In genomic region chr5:150043657-150044333, GRCh38 we compare ENCODE assay signal across 15 cellular contexts. TPM values are rescaled to one million over a fixed set of nuclear protein-coding genes. Genes with fewer than 3 reads are reported as not detected.
DNase-seq lines count a peak whose midpoint lies in the region; ATAC-seq, FAIRE-seq and TF ChIP-seq lines count a peak whose summit lies in the region.
"Had no signal": no experiment of that assay in that cellular context is flagged by ENCODE, and none has a peak within 500 bp of the region (broad histone marks: within the 10 kb centered on the region; RNA-seq: fewer than 3 reads in every experiment).

No MANE protein-coding gene starts in this region.

- H3K36me3 Mint-ChIP-seq in HFFc6 (ENCODE audit: low read depth): peaks cover 62% of the 10 kb centered on the region
- peaks cover 98% of the 10 kb centered on the region for H3K36me3 Mint-ChIP-seq in activated T-helper 17 cell treated with anti-CD3 and anti-CD28 coated beads, Interleukin-2, amount 50 U/mL, for 72 hours (ENCODE audit: low read depth)

- H3K4me3 ChIP-seq in A673 (ENCODE audit: low read depth, low read length, poor library complexity, severe bottlenecking) (no peak overlapping the region), left lung (no peak overlapping the region), HepG2 (replicated peaks in 1 of 3; ENCODE audit: insufficient read depth in 1 of 3, low read depth in 2 of 3, low read length in 3 of 3) (no peak overlapping the region)
- H3K4me3 ChIP-seq: GM12878, thoracic aorta had no signal

- H3K36me3 ChIP-seq in A673 (ENCODE audit: insufficient read depth, low read length, poor library complexity, severe bottlenecking) (peaks cover 74% of the 10 kb centered on the region), left lung (peaks cover 0 to 98% of the 10 kb centered on the region in 2 donors), HepG2 (replicated peaks in 1 of 2; ENCODE audit: control insufficient read depth in 1 of 2, insufficient read depth in 2 of 2, low read length in 2 of 2) (peaks cover 45 to 90% of the 10 kb centered on the region in 2 experiments)

- peaks cover 2% of the 10 kb centered on the region for H3K27me3 Mint-ChIP-seq in HFFc6 (ENCODE audit: insufficient read depth)
- no peaks in the 10 kb centered on the region for H3K27me3 Mint-ChIP-seq in activated T-helper 17 cell treated with anti-CD3 and anti-CD28 coated beads, Interleukin-2, amount 50 U/mL, for 72 hours

- in situ Hi-C loops in HepG2 (cut with HindIII; ENCODE audit: extremely low pct_ligation_motif_present, low pct_unique_long_range_greater_than_20kb): no loop called here

- no peak for FAIRE-seq in HepG2 (lab: Jason Lieb, UNC)
- FAIRE-seq: bronchial epithelial cell, GM12878 had no signal

- no peak for ATAC-seq in activated T-helper 17 cell treated with anti-CD3 and anti-CD28 coated beads, Interleukin-2, amount 50 U/mL, for 72 hours (replicated peaks)
- ATAC-seq in left lung (peak; percentile 29), HG03280 (IDR thresholded peaks at IDR 0.05; ENCODE audit: unreplicated experiment) (no peak), HepG2 (no peak)
- ATAC-seq: GM12878 had no signal

- H3K9me3 Mint-ChIP-seq in HFFc6: no peaks in the 10 kb centered on the region
- no peaks in the 10 kb centered on the region for H3K9me3 Mint-ChIP-seq in activated T-helper 17 cell treated with anti-CD3 and anti-CD28 coated beads, Interleukin-2, amount 50 U/mL, for 72 hours

- H3K27ac ChIP-seq in A673 (ENCODE audit: low read depth, low read length, poor library complexity, severe bottlenecking) (peak overlapping the region; percentile 70), left lung (peak overlapping the region in 1 of 2 donors; percentile 18), HepG2 (ENCODE audit: extremely low read length, insufficient read depth, low read length) (no peak overlapping the region)
- H3K27ac ChIP-seq: thoracic aorta had no signal

- intact Hi-C loops in A673 (cut with micrococcal nuclease; ENCODE audit: unreplicated experiment) (no loop called here), left lung (cut with DNase I) (no loop called here), HepG2 (cut with micrococcal nuclease; ENCODE audit: unreplicated experiment) (loop anchor here (2.0 kb wide), 1 partner anchor 43 kb away; the partner anchor contains the start of genes HMGXB3 and TIGD6)

- no peaks in the 10 kb centered on the region for H3K27me3 ChIP-seq in A673 (replicated peaks; ENCODE audit: insufficient read depth, low read depth, low read length, poor library complexity)
- no peaks in the 10 kb centered on the region for H3K27me3 ChIP-seq in left lung
- H3K27me3 ChIP-seq in HepG2 (ENCODE audit: control insufficient read depth in 1 of 2, insufficient read depth in 2 of 2, low read length in 2 of 2): no peaks in the 10 kb centered on the region

- TF ChIP-seq EP300 in HepG2 (IDR thresholded peaks at IDR 0.05; ENCODE audit: low read depth in 2 of 2, low read length in 2 of 2) (no peak), HepG2 (CRISPR knock-in tag; IDR thresholded peaks at IDR 0.05; ENCODE audit: borderline replicate concordance) (no peak)

- TF ChIP-seq RAD21 in HepG2 (CRISPR knock-in tag; IDR thresholded peaks at IDR 0.05): no peak

- H4K20me1 ChIP-seq in HepG2 (ENCODE audit: insufficient read depth, low read length): no peaks in the 10 kb centered on the region

- no peak overlapping the region for H3K4me2 ChIP-seq in HepG2 (ENCODE audit: low read depth, low read length)

- no peak for TF ChIP-seq POLR2A in HepG2 (IDR thresholded peaks at IDR 0.05; ENCODE audit: insufficient read depth in 1 of 2, low read depth in 2 of 2, low read length in 2 of 2)

- no peak overlapping the region for H2AFZ ChIP-seq in HepG2 (ENCODE audit: low read length)

- peak overlapping the region; percentile 74 for H3K27ac Mint-ChIP-seq in HFFc6
- H3K27ac Mint-ChIP-seq in activated T-helper 17 cell treated with anti-CD3 and anti-CD28 coated beads, Interleukin-2, amount 50 U/mL, for 72 hours: peak overlapping the region; percentile 4

- CTCF ChIA-PET in A673 (lab: Charles Lee) (no interaction called here), HepG2 (lab: Yijun Ruan, JAX; ENCODE audit: low intra/inter-chr PET ratio, low total read pairs) (no interaction called here)

- DNase-seq in A673 (ENCODE audit: low spot score) (peak; percentile 50), HFFc6 (no peak), left lung (no peak), HuH-7 (ENCODE audit: low spot score) (no peak), HepG2 (ENCODE audit: low spot score) (no peak), nucleus accumbens (lab: John Stamatoyannopoulos, UW) (no peak)
- DNase-seq: activated CD4-positive, CD25-positive, alpha-beta regulatory T cell; glutamatergic neuron; NK-92 treated with Interleukin-12 subunit alpha and Interleukin-12 subunit beta, amount 100 ng/mL, for 24 hours had no signal

- H3K9ac ChIP-seq in HepG2 (ENCODE audit: insufficient read depth, low read depth, low read length): no peak overlapping the region

- 98% methylated on average over 4 of the region's 4 CpGs for WGBS in HepG2 (ENCODE audit: low lambda C conversion rate)

- BruUV-seq in A673 (replicated peaks; lab: Mats Ljungman, UMichigan) (no TSS peak), HepG2 (replicated peaks; lab: Mats Ljungman, UMichigan) (no TSS peak)

- H3K4me3 Mint-ChIP-seq in HFFc6: peak overlapping the region; percentile 43
- H3K4me3 Mint-ChIP-seq in activated T-helper 17 cell treated with anti-CD3 and anti-CD28 coated beads, Interleukin-2, amount 50 U/mL, for 72 hours: no peak overlapping the region

- peaks cover 32% of the 10 kb centered on the region for H3K4me1 ChIP-seq in A673 (ENCODE audit: insufficient read depth, low read length, poor library complexity, severe bottlenecking)
- peaks cover 15% of the 10 kb centered on the region in 2 donors for H3K4me1 ChIP-seq in left lung
- no peaks in the 10 kb centered on the region for H3K4me1 ChIP-seq in HepG2 (ENCODE audit: insufficient read depth, low read length)

- POLR2A ChIA-PET in A673 (lab: Charles Lee; ENCODE audit: low non-redundant PET): no interaction called here
- POLR2A ChIA-PET in HepG2 (lab: Yijun Ruan, JAX): no interaction called here

- no peaks in the 10 kb centered on the region for H3K9me3 ChIP-seq in A673 (ENCODE audit: low read depth, low read length, poor library complexity, severe bottlenecking)
- no peaks in the 10 kb centered on the region for H3K9me3 ChIP-seq in left lung
- H3K9me3 ChIP-seq in HepG2 (ENCODE audit: low read length): no peaks in the 10 kb centered on the region
- H3K9me3 ChIP-seq: thoracic aorta had no signal

- TF ChIP-seq CTCF in A673 (conservative IDR thresholded peaks at IDR 0.05; ENCODE audit: low read depth, low read length) (no peak), HFFc6 (IDR thresholded peaks at IDR 0.05) (no peak), left lung (IDR thresholded peaks at IDR 0.05) (no peak), HepG2 (CRISPR knock-in tag; IDR thresholded peaks at IDR 0.05) (no peak)

- no peaks in the 10 kb centered on the region for H3K79me2 ChIP-seq in HepG2 (ENCODE audit: insufficient read depth, low read length)

- H3K4me1 Mint-ChIP-seq in HFFc6 (ENCODE audit: low read depth): peaks cover 48% of the 10 kb centered on the region
- H3K4me1 Mint-ChIP-seq in activated T-helper 17 cell treated with anti-CD3 and anti-CD28 coated beads, Interleukin-2, amount 50 U/mL, for 72 hours: no peaks in the 10 kb centered on the region

RNA-seq across cellular contexts. Expression of gene CSF1R, which starts 42.6 kb away (rescaled TPM):
- total RNA-seq in A673 (2021): not detected in 2 replicates
- total RNA-seq in HFFc6 (2021; fragmentation: NEBNext Ultra II Directional; extraction: Animal tissue kit (Norgen Biotek cat#: 25700)): 1 to 10 TPM in 2 of 6 experiments, under 1 TPM in 4; 0.26 to 1.5 (median 0.78) TPM
- 1 to 10 TPM in 1 of 2 donors, under 1 TPM in 1; 0.87 to 2.8 TPM for total RNA-seq in activated T-helper 17 cell treated with anti-CD3 and anti-CD28 coated beads, Interleukin-2, amount 50 U/mL, for 72 hours
- total RNA-seq in left lung: 10 to 100 TPM; 52.8 to 93.1 TPM
- not detected in 2 replicates for total RNA-seq in HepG2 (2016; rRNA removed; fragmentation: Illumina TruSeq; extraction: Trizol)
- not detected in 2 replicates for total RNA-seq in HepG2 (2016; cell fraction: cytosol; rRNA removed; fragmentation: Illumina TruSeq; extraction: Trizol; ENCODE audit: low read depth)
- not detected in 2 replicates for total RNA-seq in HepG2 (2016; cell fraction: insoluble cytoplasmic fraction; rRNA removed; fragmentation: Illumina TruSeq; extraction: Trizol)
- total RNA-seq in HepG2 (2016; cell fraction: membrane; rRNA removed; fragmentation: Illumina TruSeq; extraction: Trizol): not detected in 2 replicates
- not detected in 2 replicates for total RNA-seq in HepG2 (2016; cell fraction: nucleus; rRNA removed; fragmentation: Illumina TruSeq; extraction: Trizol)
- polyA plus RNA-seq in HepG2 (2011; rRNA removed): 0.01 TPM in 1 of 2 replicates, not detected in the other
- 0.01 TPM in 1 of 2 replicates, not detected in the other for polyA plus RNA-seq in HepG2 (2011; cell fraction: cytosol; rRNA removed)
- 0.03 TPM in 1 of 2 replicates, not detected in the other for polyA plus RNA-seq in HepG2 (2011; cell fraction: nucleus; rRNA removed)
- 0.07 TPM in 1 of 2 replicates, not detected in the other for polyA plus RNA-seq in HepG2 (2012)
- polyA plus RNA-seq in HepG2 (2016; cell fraction: cytosol; fragmentation: Illumina TruSeq; extraction: Trizol; ENCODE audit: low read depth): not detected in 2 replicates
- polyA plus RNA-seq in HepG2 (2016; cell fraction: insoluble cytoplasmic fraction; fragmentation: Illumina TruSeq; extraction: Trizol; ENCODE audit: low read depth): not detected in 2 replicates
- polyA plus RNA-seq in HepG2 (2016; cell fraction: membrane; fragmentation: Illumina TruSeq; extraction: Trizol; ENCODE audit: low read depth): not detected in 2 replicates
- not detected in 2 replicates for polyA plus RNA-seq in HepG2 (2016; cell fraction: nucleus; fragmentation: Illumina TruSeq; extraction: Trizol; ENCODE audit: insufficient read depth, low read depth)
- 0.58 TPM in 1 of 2 replicates, not detected in the other for polyA minus RNA-seq in HepG2 (2011; rRNA and poly(A)+ RNA removed; ENCODE audit: low replicate concordance)
- not detected in 2 replicates for polyA minus RNA-seq in HepG2 (2011; cell fraction: cytosol; rRNA and poly(A)+ RNA removed)
- polyA minus RNA-seq in HepG2 (2011; cell fraction: nucleus; rRNA and poly(A)+ RNA removed): not detected in 2 replicates
- total RNA-seq: bronchial epithelial cell, myocyte had no signal

RNA-seq across cellular contexts. Expression of gene HMGXB3, which starts 43.3 kb away (rescaled TPM):
- total RNA-seq in A673 (2021) (52.6 and 55.6 TPM in 2 replicates), left lung (10 to 100 TPM; 27.5 to 37.1 TPM), HepG2 (2016; rRNA removed; fragmentation: Illumina TruSeq; extraction: Trizol) (20.0 and 23.8 TPM in 2 replicates)
- total RNA-seq in HFFc6 (2021; fragmentation: NEBNext Ultra II Directional; extraction: Animal tissue kit (Norgen Biotek cat#: 25700)): 10 to 100 TPM; 38.2 to 42.5 (median 40.5) TPM
- 10 to 100 TPM; 28.2 to 42.6 TPM for total RNA-seq in activated T-helper 17 cell treated with anti-CD3 and anti-CD28 coated beads, Interleukin-2, amount 50 U/mL, for 72 hours
- total RNA-seq in HepG2 (2016; cell fraction: cytosol; rRNA removed; fragmentation: Illumina TruSeq; extraction: Trizol; ENCODE audit: low read depth): 2.1 and 2.4 TPM in 2 replicates
- 19.2 and 20.9 TPM in 2 replicates for total RNA-seq in HepG2 (2016; cell fraction: insoluble cytoplasmic fraction; rRNA removed; fragmentation: Illumina TruSeq; extraction: Trizol)
- total RNA-seq in HepG2 (2016; cell fraction: membrane; rRNA removed; fragmentation: Illumina TruSeq; extraction: Trizol): 7.7 and 9.2 TPM in 2 replicates
- 34.9 and 36.0 TPM in 2 replicates for total RNA-seq in HepG2 (2016; cell fraction: nucleus; rRNA removed; fragmentation: Illumina TruSeq; extraction: Trizol)
- 18.8 and 23.4 TPM in 2 replicates for polyA plus RNA-seq in HepG2 (2011; rRNA removed)
- polyA plus RNA-seq in HepG2 (2011; cell fraction: cytosol; rRNA removed): 13.2 and 13.8 TPM in 2 replicates
- polyA plus RNA-seq in HepG2 (2011; cell fraction: nucleus; rRNA removed): 41.0 and 44.0 TPM in 2 replicates
- 13.8 and 14.7 TPM in 2 replicates for polyA plus RNA-seq in HepG2 (2012)
- 0.90 and 0.95 TPM in 2 replicates for polyA plus RNA-seq in HepG2 (2016; cell fraction: cytosol; fragmentation: Illumina TruSeq; extraction: Trizol; ENCODE audit: low read depth)
- 12.6 and 14.4 TPM in 2 replicates for polyA plus RNA-seq in HepG2 (2016; cell fraction: insoluble cytoplasmic fraction; fragmentation: Illumina TruSeq; extraction: Trizol; ENCODE audit: low read depth)
- polyA plus RNA-seq in HepG2 (2016; cell fraction: membrane; fragmentation: Illumina TruSeq; extraction: Trizol; ENCODE audit: low read depth): 2.4 and 2.5 TPM in 2 replicates
- 61.7 and 65.5 TPM in 2 replicates for polyA plus RNA-seq in HepG2 (2016; cell fraction: nucleus; fragmentation: Illumina TruSeq; extraction: Trizol; ENCODE audit: insufficient read depth, low read depth)
- polyA minus RNA-seq in HepG2 (2011; rRNA and poly(A)+ RNA removed; ENCODE audit: low replicate concordance): 60.1 and 67.3 TPM in 2 replicates
- 18.8 and 19.3 TPM in 2 replicates for polyA minus RNA-seq in HepG2 (2011; cell fraction: cytosol; rRNA and poly(A)+ RNA removed)
- 47.7 and 47.8 TPM in 2 replicates for polyA minus RNA-seq in HepG2 (2011; cell fraction: nucleus; rRNA and poly(A)+ RNA removed)

RNA-seq across cellular contexts. Expression of gene TIGD6, which starts 43.3 kb away (rescaled TPM):
- total RNA-seq in A673 (2021) (7.3 and 7.5 TPM in 2 replicates), left lung (1 to 10 TPM; 4.1 to 5.8 TPM), HepG2 (2016; rRNA removed; fragmentation: Illumina TruSeq; extraction: Trizol) (2.1 TPM in 2 replicates)
- total RNA-seq in HFFc6 (2021; fragmentation: NEBNext Ultra II Directional; extraction: Animal tissue kit (Norgen Biotek cat#: 25700)): 1 to 10 TPM; 6.6 to 7.5 (median 7.2) TPM
- total RNA-seq in activated T-helper 17 cell treated with anti-CD3 and anti-CD28 coated beads, Interleukin-2, amount 50 U/mL, for 72 hours: 1 to 10 TPM; 2.4 to 3.3 TPM
- total RNA-seq in HepG2 (2016; cell fraction: cytosol; rRNA removed; fragmentation: Illumina TruSeq; extraction: Trizol; ENCODE audit: low read depth): 0.09 and 0.61 TPM in 2 replicates
- total RNA-seq in HepG2 (2016; cell fraction: insoluble cytoplasmic fraction; rRNA removed; fragmentation: Illumina TruSeq; extraction: Trizol): 1.7 and 1.9 TPM in 2 replicates
- 1.3 and 1.5 TPM in 2 replicates for total RNA-seq in HepG2 (2016; cell fraction: membrane; rRNA removed; fragmentation: Illumina TruSeq; extraction: Trizol)
- 1.7 and 1.9 TPM in 2 replicates for total RNA-seq in HepG2 (2016; cell fraction: nucleus; rRNA removed; fragmentation: Illumina TruSeq; extraction: Trizol)
- polyA plus RNA-seq in HepG2 (2011; rRNA removed): 1.9 and 2.9 TPM in 2 replicates
- 1.5 and 2.1 TPM in 2 replicates for polyA plus RNA-seq in HepG2 (2011; cell fraction: cytosol; rRNA removed)
- polyA plus RNA-seq in HepG2 (2011; cell fraction: nucleus; rRNA removed): 2.0 and 3.2 TPM in 2 replicates
- 1.1 and 2.0 TPM in 2 replicates for polyA plus RNA-seq in HepG2 (2012)
- polyA plus RNA-seq in HepG2 (2016; cell fraction: cytosol; fragmentation: Illumina TruSeq; extraction: Trizol; ENCODE audit: low read depth): 0.50 and 1.1 TPM in 2 replicates
- 1.8 and 2.1 TPM in 2 replicates for polyA plus RNA-seq in HepG2 (2016; cell fraction: insoluble cytoplasmic fraction; fragmentation: Illumina TruSeq; extraction: Trizol; ENCODE audit: low read depth)
- polyA plus RNA-seq in HepG2 (2016; cell fraction: membrane; fragmentation: Illumina TruSeq; extraction: Trizol; ENCODE audit: low read depth): 1.1 and 1.7 TPM in 2 replicates
- 1.8 and 2.0 TPM in 2 replicates for polyA plus RNA-seq in HepG2 (2016; cell fraction: nucleus; fragmentation: Illumina TruSeq; extraction: Trizol; ENCODE audit: insufficient read depth, low read depth)
- polyA minus RNA-seq in HepG2 (2011; rRNA and poly(A)+ RNA removed; ENCODE audit: low replicate concordance): 5.4 and 13.9 TPM in 2 replicates
- polyA minus RNA-seq in HepG2 (2011; cell fraction: cytosol; rRNA and poly(A)+ RNA removed): 0.97 and 1.8 TPM in 2 replicates
- 8.4 and 13.9 TPM in 2 replicates for polyA minus RNA-seq in HepG2 (2011; cell fraction: nucleus; rRNA and poly(A)+ RNA removed)

Comparison
In these comparisons a context has a peak if more than half of its experiments do, and no peak if none do; other contexts are left out.
1. RNA of gene CSF1R, which starts 42.6 kb away (total RNA-seq): 52.8 to 93.1 TPM in left lung; 0.87 to 2.8 TPM in activated T-helper 17 cell treated with anti-CD3 and anti-CD28 coated beads, Interleukin-2, amount 50 U/mL, for 72 hours, 0.26 to 1.5 TPM in HFFc6, not detected in A673 and not detected in HepG2; every median in the first group is over 10 times any median in the second.